In the genomic region with DNA sequence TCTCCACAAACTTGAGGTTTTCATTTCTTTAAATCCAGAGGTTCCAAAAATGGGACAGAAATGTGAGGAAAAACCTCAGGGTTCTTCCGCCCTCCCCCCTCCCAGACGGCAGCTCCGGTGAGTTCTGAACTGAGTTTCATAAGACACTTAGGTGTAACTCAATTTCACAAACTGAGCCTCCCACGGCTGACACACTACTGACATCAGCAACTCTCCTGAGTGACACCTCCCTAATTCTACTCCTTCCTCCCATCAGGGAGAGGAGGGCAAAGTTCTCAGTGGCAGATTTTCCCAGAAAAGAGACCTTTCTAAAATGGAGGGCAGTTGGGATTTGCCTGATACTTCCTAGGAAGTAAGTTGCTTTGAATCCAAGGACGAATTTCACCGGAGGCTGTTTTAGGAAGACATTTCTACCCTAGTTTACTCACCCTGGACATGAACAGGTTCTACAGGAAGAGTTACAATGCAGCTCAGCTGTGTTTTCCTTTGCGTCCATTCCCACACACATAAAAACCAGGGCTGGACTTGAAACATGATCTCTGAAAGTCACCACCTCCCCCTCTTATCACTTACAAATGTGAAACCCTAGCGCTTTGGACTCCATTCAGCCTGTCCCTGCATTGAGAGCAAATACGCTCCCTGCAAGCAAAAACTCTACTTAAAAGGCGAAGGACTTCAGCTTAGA, we compare ENCODE assay signal across 8 cellular contexts.
DNase-seq lines count a peak whose midpoint lies in the region; ATAC-seq and TF ChIP-seq lines count a peak whose summit lies in the region.

No MANE protein-coding gene starts in this region.

- DNase-seq in CD8-positive, alpha-beta T cell: no peak
- DNase-seq in NCI-H460 (ENCODE audit: extremely low read depth, low read depth) (peak; percentile 63), adipocyte (ENCODE audit: low read depth) (peak; percentile 27), smooth muscle cell of the brain vasculature (ENCODE audit: low read depth, low spot score) (peak; percentile 28), GDM1 (lab: John Stamatoyannopoulos, UW) (no peak)

- H3K4me1 Mint-ChIP-seq in CD8-positive, alpha-beta T cell (ENCODE audit: low read depth): peaks cover 41% of the 10 kb centered on the region

- H3K27ac Mint-ChIP-seq in CD8-positive, alpha-beta T cell: peak overlapping the region; percentile 5

- H3K36me3 Mint-ChIP-seq in CD8-positive, alpha-beta T cell: no peaks in the 10 kb centered on the region

- H3K9ac ChIP-seq in adipocyte (ENCODE audit: low read length) (peak overlapping the region; percentile 46), iPS-18a (ENCODE audit: low read length) (peak overlapping the region; percentile 9)

- CTCF ChIA-PET in CD8-positive, alpha-beta T cell (lab: Charles Lee): interaction anchor here (1.1 to 2.9 kb wide), 4 partner anchors 38 to 106 kb away, joined by 3 to 10 read pairs (median 6); no protein-coding TSS in a partner anchor

- H3K9me3 ChIP-seq in CD8-positive, alpha-beta T cell (ENCODE audit: low read length): no peaks in the 10 kb centered on the region
- no peaks in the 10 kb centered on the region for H3K9me3 ChIP-seq in adipocyte (ENCODE audit: control insufficient read depth, low read length)
- H3K9me3 ChIP-seq in iPS-18a (ENCODE audit: control insufficient read depth, low read depth, low read length): no peaks in the 10 kb centered on the region

- no peaks in the 10 kb centered on the region for H3K9me3 Mint-ChIP-seq in CD8-positive, alpha-beta T cell

- intact Hi-C loops in CD8-positive, alpha-beta T cell (cut with DNase I, micrococcal nuclease): no loop called here

- no peak overlapping the region for H3K27ac ChIP-seq in CD8-positive, alpha-beta T cell (ENCODE audit: low read depth, low read length)
- no peak overlapping the region for H3K27ac ChIP-seq in iPS-18a (ENCODE audit: low read length)

- no peak for TF ChIP-seq POLR2A in GM18505 (IDR thresholded peaks at IDR 0.05; ENCODE audit: borderline replicate concordance, extremely low read depth, insufficient read depth, insufficient read length)

- peaks cover 25% of the 10 kb centered on the region for H3K4me1 ChIP-seq in CD8-positive, alpha-beta T cell (ENCODE audit: insufficient read depth, low read length)
- H3K4me1 ChIP-seq in adipocyte (ENCODE audit: control insufficient read depth, insufficient read depth, low read length): peaks cover 13% of the 10 kb centered on the region
- peaks cover 14% of the 10 kb centered on the region for H3K4me1 ChIP-seq in iPS-18a (ENCODE audit: control insufficient read depth, low read depth, low read length)

- no peak for TF ChIP-seq CTCF in CD8-positive, alpha-beta T cell (IDR thresholded peaks at IDR 0.05)

- H3K27me3 ChIP-seq in CD8-positive, alpha-beta T cell (ENCODE audit: insufficient read depth, low read length): no peaks in the 10 kb centered on the region
- H3K27me3 ChIP-seq in adipocyte (replicated peaks; ENCODE audit: control insufficient read depth, insufficient read depth, low read length): no peaks in the 10 kb centered on the region
- no peaks in the 10 kb centered on the region for H3K27me3 ChIP-seq in iPS-18a (ENCODE audit: control insufficient read depth, insufficient read depth, low read length)

- no peak for ATAC-seq in CD8-positive, alpha-beta T cell
- ATAC-seq in GM21529 (IDR thresholded peaks at IDR 0.05; ENCODE audit: unreplicated experiment) (no peak), GM18505 (IDR thresholded peaks at IDR 0.05; ENCODE audit: unreplicated experiment) (no peak)

- no peaks in the 10 kb centered on the region for H3K27me3 Mint-ChIP-seq in CD8-positive, alpha-beta T cell (ENCODE audit: low read depth)

- peak overlapping the region; percentile 88 for H3K4me3 Mint-ChIP-seq in CD8-positive, alpha-beta T cell

- no peaks in the 10 kb centered on the region for H3K36me3 ChIP-seq in CD8-positive, alpha-beta T cell (ENCODE audit: insufficient read depth, low read length)
- no peaks in the 10 kb centered on the region for H3K36me3 ChIP-seq in adipocyte (ENCODE audit: control insufficient read depth, insufficient read depth, low read length, severe bottlenecking)
- H3K36me3 ChIP-seq in iPS-18a (ENCODE audit: control insufficient read depth, low read depth, low read length): no peaks in the 10 kb centered on the region

- POLR2A ChIA-PET in CD8-positive, alpha-beta T cell (lab: Charles Lee): interaction anchor here (1.1 kb wide), 1 partner anchor 36 kb away, joined by 3 read pairs; no protein-coding TSS in a partner anchor

- no peak overlapping the region for H3K4me3 ChIP-seq in CD8-positive, alpha-beta T cell (ENCODE audit: low read depth, low read length)
- peak overlapping the region; percentile 78 for H3K4me3 ChIP-seq in adipocyte (ENCODE audit: low read length)
- H3K4me3 ChIP-seq in iPS-18a (ENCODE audit: low read length): peak overlapping the region; percentile 28

Comparison
In these comparisons a context has a peak if more than half of its experiments do, and no peak if none do; other contexts are left out.
1. DNase-seq: peak in NCI-H460 (single experiment), adipocyte (single experiment) and smooth muscle cell of the brain vasculature (single experiment); none in CD8-positive, alpha-beta T cell (0 of 7) and GDM1 (single experiment).